In the genomic region with DNA sequence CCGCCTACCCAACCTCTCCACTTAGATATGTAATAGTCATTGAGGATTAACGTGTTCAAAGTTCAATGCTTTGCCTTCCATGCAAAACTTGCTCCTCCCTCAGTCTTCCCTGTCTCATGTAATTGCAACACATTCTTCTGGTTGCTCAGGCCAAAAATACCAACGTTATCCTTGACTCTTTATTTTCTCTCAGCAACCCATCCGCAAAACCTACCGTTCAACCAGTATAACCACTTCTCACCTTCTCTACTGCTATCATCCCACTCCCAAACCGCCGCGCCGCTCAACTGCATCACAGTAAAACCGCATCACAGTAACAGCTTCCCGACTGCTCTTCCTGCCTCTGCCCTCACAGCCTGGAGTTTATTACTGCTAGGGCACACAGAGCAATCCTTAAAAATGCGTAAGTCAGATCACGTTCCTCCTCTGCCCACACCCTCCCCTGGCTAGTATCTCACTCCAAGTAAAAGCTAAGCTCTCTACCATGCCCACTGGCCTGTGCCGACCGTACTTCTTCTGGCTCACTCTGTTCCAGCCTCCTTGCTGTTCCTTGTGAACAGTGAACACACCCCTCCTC, we compare ENCODE assay signal across 13 cellular contexts. TPM values are rescaled to one million over a fixed set of nuclear protein-coding genes. Genes with fewer than 3 reads are reported as not detected.
A peak's percentile ranks its signal among the peaks of the same experiment; 100 is the strongest.
DNase-seq lines count a peak whose midpoint lies in the region; ATAC-seq, FAIRE-seq and TF ChIP-seq lines count a peak whose summit lies in the region.
"Had no signal": no experiment of that assay in that cellular context is flagged by ENCODE, and none has a peak within 500 bp of the region (broad histone marks: within the 10 kb centered on the region; RNA-seq: fewer than 3 reads in every experiment).

No MANE protein-coding gene starts in this region.

- H3K9ac ChIP-seq in OCI-LY3 (ENCODE audit: low read length): no peak overlapping the region
- no peak overlapping the region; the same call in 1 of the 2 replicates for H3K9ac ChIP-seq in GM12878 (ENCODE audit: control insufficient read depth, insufficient read depth, low read length)

- no peak for ATAC-seq in GM12878
- no peak for ATAC-seq in HG02973 (IDR thresholded peaks at IDR 0.05; ENCODE audit: unreplicated experiment)
- ATAC-seq in foreskin keratinocyte: no peak
- ATAC-seq: body of pancreas, K562 had no signal

- WGBS in GM12878 (ENCODE audit: insufficient coverage, insufficient replicate concordance, low lambda C conversion rate, missing lambda C conversion rate): 77% methylated on average over 15 of the region's 15 CpGs

- POLR2A ChIA-PET in GM12878 (lab: Charles Lee) (interaction anchor here (0.5 kb wide), 1 partner anchor 469 kb away, joined by 3 read pairs; no protein-coding TSS in a partner anchor), MCF 10A (lab: Yijun Ruan, JAX) (interaction anchor here (3.5 to 4.2 kb wide), 2 partner anchors 16 to 179 kb away, joined by 15 to 28 read pairs; partner anchors contain the start of genes LNX2 and POLR1D)

- no peak for TF ChIP-seq POLR2A in GM12878 (IDR thresholded peaks at IDR 0.05; ENCODE audit: low read depth, low read length)

- TF ChIP-seq RAD21 in GM12878 (IDR thresholded peaks at IDR 0.05; ENCODE audit: insufficient read depth, low read depth, low read length): no peak

- peak; percentile 10 for DNase-seq in EH (ENCODE audit: low read depth)
- no peak for DNase-seq in GM12878 (ENCODE audit: low read depth, low spot score)
- DNase-seq in osteoblast (ENCODE audit: insufficient read length, low spot score, missing footprints): peak; percentile 13
- DNase-seq in MCF 10A (ENCODE audit: unreplicated experiment): no peak
- DNase-seq in NK-92 (lab: John Stamatoyannopoulos, UW; ENCODE audit: unreplicated experiment): no peak
- no peak for DNase-seq in foreskin keratinocyte
- DNase-seq: body of pancreas, uterus had no signal

- intact Hi-C loops in GM12878 (cut with micrococcal nuclease; ENCODE audit: unreplicated experiment): no loop called here
- intact Hi-C loops in MCF 10A (cut with micrococcal nuclease): no loop called here

- H3K4me3 ChIP-seq in OCI-LY3 (ENCODE audit: low read length) (no peak overlapping the region), GM12878 (no peak overlapping the region), osteoblast (ENCODE audit: insufficient read depth, low read length) (no peak overlapping the region)
- H3K4me3 ChIP-seq: body of pancreas, K562, uterus had no signal

- H3K4me1 ChIP-seq in OCI-LY3 (ENCODE audit: low read length): peaks cover 56% of the 10 kb centered on the region
- H3K4me1 ChIP-seq in GM12878 (ENCODE audit: control insufficient read depth, insufficient read depth, low read length): peaks cover 4% of the 10 kb centered on the region; the same call in 1 of the 2 replicates
- H3K4me1 ChIP-seq in osteoblast (ENCODE audit: insufficient read depth, low read length): no peaks in the 10 kb centered on the region
- H3K4me1 ChIP-seq in foreskin keratinocyte: no peaks in the 10 kb centered on the region
- H3K4me1 ChIP-seq: uterus had no signal

- no peak overlapping the region for H3K4me2 ChIP-seq in OCI-LY3 (ENCODE audit: low read length)
- no peak overlapping the region for H3K4me2 ChIP-seq in GM12878 (ENCODE audit: control insufficient read depth, insufficient read depth)
- H3K4me2 ChIP-seq in osteoblast (ENCODE audit: insufficient read depth, low read length): no peak overlapping the region

- no TSS peak for BruUV-seq in GM12878 (replicated peaks; lab: Mats Ljungman, UMichigan)
- BruUV-seq in MCF 10A (replicated peaks; lab: Mats Ljungman, UMichigan): no TSS peak

- H3K27me3 ChIP-seq in OCI-LY3 (ENCODE audit: low read depth, low read length) (no peaks in the 10 kb centered on the region), GM12878 (replicated peaks in 1 of 2; ENCODE audit: control insufficient read depth in 2 of 2, insufficient read depth in 2 of 2, low read length in 1 of 2) (no peaks in the 10 kb centered on the region), osteoblast (ENCODE audit: insufficient read depth, low read length) (no peaks in the 10 kb centered on the region), foreskin keratinocyte (no peaks in the 10 kb centered on the region)
- H3K27me3 ChIP-seq: body of pancreas, uterus had no signal

- RAD21 ChIA-PET in GM12878 (lab: Charles Lee; ENCODE audit: unreplicated experiment): interaction anchor here (0.9 to 1.8 kb wide), 2 partner anchors 16 to 384 kb away, joined by 3 to 6 read pairs; no protein-coding TSS in a partner anchor

- FAIRE-seq in GM12878 (lab: Jason Lieb, UNC): no peak
- FAIRE-seq: K562, TTC549 had no signal

- no peak for TF ChIP-seq EP300 in GM12878 (IDR thresholded peaks at IDR 0.05; ENCODE audit: borderline replicate concordance in 1 of 2, control insufficient read depth in 1 of 2, low read depth in 2 of 2, low read length in 2 of 2)

- peak overlapping the region; percentile 70; the same call in 1 of the 2 replicates for H3K27ac ChIP-seq in OCI-LY3 (ENCODE audit: low read length)
- H3K27ac ChIP-seq in GM12878 (ENCODE audit: control insufficient read depth, insufficient read depth): no peak overlapping the region
- no peak overlapping the region for H3K27ac ChIP-seq in osteoblast (ENCODE audit: low read depth, low read length)
- no peak overlapping the region for H3K27ac ChIP-seq in foreskin keratinocyte
- H3K27ac ChIP-seq: body of pancreas, uterus had no signal

- H2AFZ ChIP-seq in OCI-LY3 (ENCODE audit: low read depth, low read length) (no peak overlapping the region), GM12878 (ENCODE audit: control insufficient read depth, low read depth, low read length) (no peak overlapping the region), osteoblast (ENCODE audit: low read length) (no peak overlapping the region)

- no peaks in the 10 kb centered on the region for H3K4me1 Mint-ChIP-seq in MCF 10A (ENCODE audit: insufficient read depth, unreplicated experiment)

- SMC1A ChIA-PET in GM12878 (lab: Charles Lee; ENCODE audit: uncharacterized antibody, unreplicated experiment): interaction anchor here (1.3 kb wide), 1 partner anchor 14 kb away, joined by 4 read pairs; no protein-coding TSS in a partner anchor

- peaks cover 35% of the 10 kb centered on the region for H3K36me3 Mint-ChIP-seq in MCF 10A (ENCODE audit: insufficient read depth, unreplicated experiment)

- TF ChIP-seq CTCF in OCI-LY3 (IDR thresholded peaks at IDR 0.05; ENCODE audit: low read depth, low read length) (no peak), GM12878 (IDR thresholded peaks at IDR 0.05 in 2 of 3, conservative IDR thresholded peaks at IDR 0.05 in 1 of 3; ENCODE audit: control insufficient read depth in 2 of 3, extremely low read depth in 1 of 3, insufficient read depth in 1 of 3, low read depth in 3 of 3, low read length in 3 of 3) (no peak), osteoblast (IDR thresholded peaks at IDR 0.05; ENCODE audit: extremely low read depth, low read depth, low read length) (no peak), MCF 10A (IDR thresholded peaks at IDR 0.05; ENCODE audit: unreplicated experiment) (no peak), foreskin keratinocyte (conservative IDR thresholded peaks at IDR 0.05) (no peak)

- H4K20me1 ChIP-seq in OCI-LY3 (ENCODE audit: insufficient read depth, low read length): no peaks in the 10 kb centered on the region
- H4K20me1 ChIP-seq in GM12878 (ENCODE audit: control insufficient read depth, insufficient read depth): no peaks in the 10 kb centered on the region
- peaks cover 11% of the 10 kb centered on the region for H4K20me1 ChIP-seq in osteoblast (ENCODE audit: insufficient read depth, low read length)

- CTCF ChIA-PET in GM12878 (lab: Yijun Ruan, JAX) (no interaction called here), MCF 10A (lab: Yijun Ruan, JAX) (interaction anchor here (1.2 to 3.3 kb wide), 2 partner anchors 16 to 31 kb away, joined by 3 to 15 read pairs; no protein-coding TSS in a partner anchor)

- in situ Hi-C loops in GM12878 (cut with MboI): no loop called here

- H3K9me3 ChIP-seq in OCI-LY3 (ENCODE audit: insufficient read depth, low read length): no peaks in the 10 kb centered on the region
- no peaks in the 10 kb centered on the region for H3K9me3 ChIP-seq in GM12878 (replicated peaks; ENCODE audit: control insufficient read depth, insufficient read depth, low read length)
- no peaks in the 10 kb centered on the region for H3K9me3 ChIP-seq in osteoblast (ENCODE audit: low read depth, low read length)
- H3K9me3 ChIP-seq: body of pancreas, uterus had no signal

- no peak overlapping the region for H3K4me3 Mint-ChIP-seq in MCF 10A (ENCODE audit: unreplicated experiment)
- H3K4me3 Mint-ChIP-seq: mesothelial cell of epicardium had no signal

- no peak overlapping the region for H3K27ac Mint-ChIP-seq in MCF 10A (ENCODE audit: low read depth, unreplicated experiment)
- H3K27ac Mint-ChIP-seq: mesothelial cell of epicardium had no signal

- H3K27me3 Mint-ChIP-seq in MCF 10A (ENCODE audit: insufficient read depth, unreplicated experiment): no peaks in the 10 kb centered on the region

- peaks cover 55% of the 10 kb centered on the region for H3K36me3 ChIP-seq in OCI-LY3 (replicated peaks; ENCODE audit: low read depth, low read length)
- peaks cover 0 to 5% of the 10 kb centered on the region in 2 experiments; a peak in 2 of 4 replicates for H3K36me3 ChIP-seq in GM12878 (ENCODE audit: control insufficient read depth in 2 of 2, insufficient read depth in 2 of 2, low read length in 1 of 2)
- peaks cover 22% of the 10 kb centered on the region for H3K36me3 ChIP-seq in osteoblast (ENCODE audit: insufficient read depth, low read length)
- H3K36me3 ChIP-seq: uterus had no signal

- H3K9me3 Mint-ChIP-seq in MCF 10A (ENCODE audit: unreplicated experiment): no peaks in the 10 kb centered on the region
- H3K9me3 Mint-ChIP-seq: mesothelial cell of epicardium had no signal

- H3K79me2 ChIP-seq in OCI-LY3 (ENCODE audit: low read length) (peaks cover 46% of the 10 kb centered on the region), GM12878 (ENCODE audit: control insufficient read depth, insufficient read depth, low read length) (peaks cover 4% of the 10 kb centered on the region), osteoblast (ENCODE audit: insufficient read depth, low read length) (peaks cover 37% of the 10 kb centered on the region)

RNA-seq across cellular contexts. Expression of gene MTIF3, which starts 8.2 kb away (rescaled TPM):
- total RNA-seq in GM12878 (2013; cell fraction: nucleolus; rRNA removed): 15.5 and 17.9 TPM in 2 replicates
- total RNA-seq in GM12878 (2014; rRNA removed) (26.0 and 47.3 TPM in 2 replicates), GM12878 (2014; rRNA removed; fragmentation: Illumina TruSeq; extraction: Trizol) (44.2 and 48.4 TPM in 2 replicates), GM12878 (2021) (22.4 and 22.5 TPM in 2 replicates), osteoblast (63.6 and 65.5 TPM in 2 replicates), MCF 10A (2022) (35.6 and 40.9 TPM in 2 replicates), foreskin keratinocyte (39.0 and 40.9 TPM in 2 replicates)
- polyA plus RNA-seq in GM12878 (2011; ENCODE audit: low read depth): 53.6 TPM
- polyA plus RNA-seq in GM12878 (2011; rRNA removed) (49.1 and 70.3 TPM in 2 replicates), GM12878 (2014; fragmentation: Illumina TruSeq; extraction: Trizol) (68.0 and 75.1 TPM in 2 replicates), GM12878 (2014; fragmentation: Nextera tagmentation; extraction: Ambion mirVana) (10 to 100 TPM; 64.7 to 73.9 TPM), GM12878 (2014; rRNA removed) (29.4 and 40.0 TPM in 2 replicates), GM12878 (2016; fragmentation: Nextera tagmentation; extraction: Ambion mirVana) (10 to 100 TPM; 50.3 to 51.1 TPM), foreskin keratinocyte (44.9 and 45.3 TPM in 2 replicates)
- 28.7 and 35.2 TPM in 2 replicates for polyA plus RNA-seq in GM12878 (2011; cell fraction: cytosol; rRNA removed)
- 22.3 and 24.4 TPM in 2 replicates for polyA plus RNA-seq in GM12878 (2011; cell fraction: nucleus; rRNA removed)
- 33.7 and 45.7 TPM in 2 replicates for polyA plus RNA-seq in GM12878 (2012)
- 14.3 and 17.0 TPM in 2 replicates for polyA minus RNA-seq in GM12878 (2011; rRNA and poly(A)+ RNA removed)
- 6.7 and 9.4 TPM in 2 replicates for polyA minus RNA-seq in GM12878 (2011; cell fraction: cytosol; rRNA and poly(A)+ RNA removed)
- 6.4 and 9.1 TPM in 2 replicates for polyA minus RNA-seq in GM12878 (2011; cell fraction: nucleus; rRNA and poly(A)+ RNA removed)

RNA-seq across cellular contexts. Expression of gene GTF3A, which starts 17.7 kb away (rescaled TPM):
- 46.3 and 49.6 TPM in 2 replicates for total RNA-seq in GM12878 (2013; cell fraction: nucleolus; rRNA removed)
- total RNA-seq in GM12878 (2014; rRNA removed): 232 TPM in 2 replicates
- total RNA-seq in GM12878 (2014; rRNA removed; fragmentation: Illumina TruSeq; extraction: Trizol): 247 and 249 TPM in 2 replicates
- 192 and 201 TPM in 2 replicates for total RNA-seq in GM12878 (2021)
- 91.2 TPM for polyA plus RNA-seq in GM12878 (2011; ENCODE audit: low read depth)
- 150 and 204 TPM in 2 replicates for polyA plus RNA-seq in GM12878 (2011; rRNA removed)
- polyA plus RNA-seq in GM12878 (2011; cell fraction: cytosol; rRNA removed): 91.1 and 113 TPM in 2 replicates
- polyA plus RNA-seq in GM12878 (2011; cell fraction: nucleus; rRNA removed): 81.1 and 86.9 TPM in 2 replicates
- 94.7 and 123 TPM in 2 replicates for polyA plus RNA-seq in GM12878 (2012)
- 350 and 400 TPM in 2 replicates for polyA plus RNA-seq in GM12878 (2014; fragmentation: Illumina TruSeq; extraction: Trizol)
- polyA plus RNA-seq in GM12878 (2014; fragmentation: Nextera tagmentation; extraction: Ambion mirVana): 100 to 1,000 TPM in 1 of 2 experiments, 10 to 100 TPM in 1; 74.2 to 187 TPM
- polyA plus RNA-seq in GM12878 (2014; rRNA removed): 183 and 199 TPM in 2 replicates
- 100 to 1,000 TPM; 501 to 524 TPM for polyA plus RNA-seq in GM12878 (2016; fragmentation: Nextera tagmentation; extraction: Ambion mirVana)
- 63.6 and 75.4 TPM in 2 replicates for polyA minus RNA-seq in GM12878 (2011; rRNA and poly(A)+ RNA removed)
- polyA minus RNA-seq in GM12878 (2011; cell fraction: cytosol; rRNA and poly(A)+ RNA removed): 36.8 and 43.0 TPM in 2 replicates
- 34.5 and 66.4 TPM in 2 replicates for polyA minus RNA-seq in GM12878 (2011; cell fraction: nucleus; rRNA and poly(A)+ RNA removed)
- 111 and 115 TPM in 2 replicates for total RNA-seq in osteoblast
- total RNA-seq in MCF 10A (2022): 124 and 159 TPM in 2 replicates
- 113 and 117 TPM in 2 replicates for total RNA-seq in foreskin keratinocyte
- polyA plus RNA-seq in foreskin keratinocyte: 104 and 114 TPM in 2 replicates

Comparison
In these comparisons a context has a peak if more than half of its experiments do, and no peak if none do; other contexts are left out.
1. DNase-seq: peak in EH (single experiment) and osteoblast (single experiment); none in GM12878 (single experiment), MCF 10A (single experiment), NK-92 (single experiment) and foreskin keratinocyte (0 of 2).